Comparison of ENCODE assay signal across 13 cellular contexts in genomic region chr6:106146852-106147351, GRCh38.
DNase-seq lines count a peak whose midpoint lies in the region; ATAC-seq and TF ChIP-seq lines count a peak whose summit lies in the region.
"Had no signal": no experiment of that assay in that cellular context is flagged by ENCODE, and none has a peak within 500 bp of the region (broad histone marks: within the 10 kb centered on the region; RNA-seq: fewer than 3 reads in every experiment).

No MANE protein-coding gene starts in this region.

- in situ Hi-C loops in Caki2 (cut with HindIII; ENCODE audit: low pct_unique_long_range_greater_than_20kb, low sequenced_read_pairs), result no loop called here

- intact Hi-C loops in mucosa of descending colon (cut with DNase I, micrococcal nuclease), result no loop called here

- no peak overlapping the region for H3K9ac ChIP-seq in SK-N-SH

- H3K27ac ChIP-seq in SK-N-SH (ENCODE audit: low read depth in 2 of 2, low read length in 1 of 2), result no peak overlapping the region
- H3K27ac ChIP-seq: sigmoid colon had no signal

- H3K9me2 ChIP-seq in SK-N-SH, result no peaks in the 10 kb centered on the region

- no peaks in the 10 kb centered on the region for H3K9me3 ChIP-seq in SK-N-SH
- H3K9me3 ChIP-seq in BE2C, result no peaks in the 10 kb centered on the region
- H3K9me3 ChIP-seq in mucosa of descending colon, result no peaks in the 10 kb centered on the region
- H3K9me3 ChIP-seq: sigmoid colon had no signal

- ATAC-seq in GM19351 (IDR thresholded peaks at IDR 0.05; ENCODE audit: unreplicated experiment) (peak; percentile 46), HG03108 (IDR thresholded peaks at IDR 0.05; ENCODE audit: unreplicated experiment) (peak; percentile 23), mucosa of descending colon (no peak)
- ATAC-seq: esophagus mucosa had no signal

- POLR2A ChIA-PET in SK-N-SH (lab: Yijun Ruan, JAX), result no interaction called here

- H4K20me1 ChIP-seq in SK-N-SH (ENCODE audit: insufficient read depth), result no peaks in the 10 kb centered on the region

- H3K79me2 ChIP-seq in SK-N-SH (ENCODE audit: insufficient read depth), result no peaks in the 10 kb centered on the region

- H3K27me3 ChIP-seq in SK-N-SH (ENCODE audit: insufficient read depth) (no peaks in the 10 kb centered on the region), BE2C (no peaks in the 10 kb centered on the region)
- H3K27me3 ChIP-seq: sigmoid colon had no signal

- H3F3A ChIP-seq in SK-N-SH (replicated peaks; ENCODE audit: insufficient read depth), result peaks cover 6% of the 10 kb centered on the region

- 0 out of 4 replicates have a peak, but pooled peaks of 1 of the 2 experiments have one; percentile 11 for TF ChIP-seq EP300 in SK-N-SH (IDR thresholded peaks at IDR 0.05; ENCODE audit: borderline replicate concordance in 1 of 2, low read depth in 1 of 2, low read length in 1 of 2)

- CTCF ChIA-PET in SK-N-SH (lab: Yijun Ruan, JAX), result interaction anchor here (0.6 kb wide), 2 partner anchors 33 to 193 kb away, joined by 3 read pairs; no protein-coding TSS in a partner anchor

- no peak overlapping the region for H2AFZ ChIP-seq in SK-N-SH (ENCODE audit: low read depth)

- no peak for TF ChIP-seq CTCF in SK-N-SH (IDR thresholded peaks at IDR 0.05)
- TF ChIP-seq CTCF in BE2C (IDR thresholded peaks at IDR 0.05; ENCODE audit: low read depth, low read length), result no peak
- no peak for TF ChIP-seq CTCF in mucosa of descending colon (IDR thresholded peaks at IDR 0.05)

- H3K4me3 ChIP-seq in SK-N-SH (ENCODE audit: low read depth in 2 of 2, low read length in 1 of 2) (no peak overlapping the region), BE2C (ENCODE audit: low read depth, low read length) (no peak overlapping the region), mucosa of descending colon (no peak overlapping the region)
- H3K4me3 ChIP-seq: sigmoid colon had no signal

- H3K4me2 ChIP-seq in SK-N-SH, result peak overlapping the region; percentile 35; the same call in 1 of the 2 replicates

- 75% methylated on average over 2 of the region's 2 CpGs for WGBS in SK-N-SH (ENCODE audit: low lambda C conversion rate)

- DNase-seq in Caki2 (ENCODE audit: low read depth) (peak; percentile 81), SK-N-SH (no peak), BE2C (no peak), mucosa of descending colon (no peak), NCI-H2196 (lab: John Stamatoyannopoulos, UW; ENCODE audit: unreplicated experiment) (no peak), DMS 273 (lab: John Stamatoyannopoulos, UW; ENCODE audit: unreplicated experiment) (no peak)
- DNase-seq: activated naive CD8-positive, alpha-beta T cell treated with anti-CD3 and anti-CD28 coated beads for 36 hours; AML-193; NCI-H2171 treated with DMSO at 0.1 percent for 48 hours; sigmoid colon had no signal

- H3K4me1 ChIP-seq in SK-N-SH (ENCODE audit: control insufficient read depth in 1 of 2, insufficient read depth in 2 of 2, low read depth in 1 of 2, low read length in 1 of 2), result peaks cover 0 to 15% of the 10 kb centered on the region in 2 experiments; a peak in 2 of 4 replicates
- H3K4me1 ChIP-seq in BE2C, result peaks cover 8% of the 10 kb centered on the region
- H3K4me1 ChIP-seq in mucosa of descending colon (ENCODE audit: low read depth), result no peaks in the 10 kb centered on the region
- H3K4me1 ChIP-seq: sigmoid colon had no signal

- no peak for TF ChIP-seq RAD21 in SK-N-SH (IDR thresholded peaks at IDR 0.05; ENCODE audit: low read length)

- H3K36me3 ChIP-seq in SK-N-SH (replicated peaks in 1 of 2; ENCODE audit: control insufficient read depth in 1 of 2, insufficient read depth in 2 of 2, low read length in 1 of 2) (no peaks in the 10 kb centered on the region), BE2C (no peaks in the 10 kb centered on the region), mucosa of descending colon (ENCODE audit: low read depth) (no peaks in the 10 kb centered on the region)
- H3K36me3 ChIP-seq: sigmoid colon had no signal

TF ChIP-seq in SK-N-SH, 30 proteins besides CTCF, POLR2A, EP300 and RAD21:
- peak; percentile 36; the same call in 1 of the 2 replicates for TF ChIP-seq TCF12 (IDR thresholded peaks at IDR 0.05)
- TF ChIP-seq JUND (IDR thresholded peaks at IDR 0.05), result peak; percentile 14; the same call in 1 of the 2 replicates
- TF ChIP-seq FOXJ3 (CRISPR knock-in tag; IDR thresholded peaks at IDR 0.05), result no peak
- TF ChIP-seq CHD2 (IDR thresholded peaks at IDR 0.05; ENCODE audit: low read length, partially characterized antibody), result no peak
- TF ChIP-seq GATA2 (CRISPR knock-in tag; IDR thresholded peaks at IDR 0.05), result no peak
- peak; percentile 62 for TF ChIP-seq PBX3 (IDR thresholded peaks at IDR 0.05)
